1 cellular context compared by ENCODE assay signal in genomic region chr20:10696650-10697049, GRCh38.
TF ChIP-seq lines count a peak whose summit lies in the region.

No MANE protein-coding gene starts in this region.

TF ChIP-seq in K562, 482 proteins besides CTCF, POLR2A, EP300 and RAD21:
- peak; percentile 60; the same call in 1 of the 2 replicates for TF ChIP-seq EHMT2 (IDR thresholded peaks at IDR 0.05)
- no peak for TF ChIP-seq ATF4 (CRISPR knock-in tag; IDR thresholded peaks at IDR 0.05)
- TF ChIP-seq ZNF197 (CRISPR knock-in tag; IDR thresholded peaks at IDR 0.05; ENCODE audit: low read depth), result no peak
- no peak for TF ChIP-seq NR2F6 (CRISPR knock-in tag; IDR thresholded peaks at IDR 0.05)
- no peak for TF ChIP-seq MCM2 (IDR thresholded peaks at IDR 0.05; ENCODE audit: low read depth)
TF ChIP-seq in K562: peak in this region for 1.
